Comparison of ENCODE assay signal across 8 cellular contexts in genomic region chr20:62900692-62901584, GRCh38. TPM values are rescaled to one million over a fixed set of nuclear protein-coding genes. Genes with fewer than 3 reads are reported as not detected.
A peak's percentile ranks its signal among the peaks of the same experiment; 100 is the strongest.
DNase-seq lines count a peak whose midpoint lies in the region; ATAC-seq, FAIRE-seq and TF ChIP-seq lines count a peak whose summit lies in the region.

No MANE protein-coding gene starts in this region.

- FAIRE-seq in astrocyte (lab: Jason Lieb, UNC) = no peak

- H3K79me2 ChIP-seq in MM.1S (ENCODE audit: low read length) (0 out of 2 replicates have a peak, but pooled peaks cover 4% of the 10 kb centered on the region), astrocyte (ENCODE audit: insufficient read depth, low read length) (peaks cover 18% of the 10 kb centered on the region)

- H3K36me3 Mint-ChIP-seq in astrocyte (ENCODE audit: low read depth, unreplicated experiment) = peaks cover 4% of the 10 kb centered on the region

- no peaks in the 10 kb centered on the region for H3K9me2 ChIP-seq in MM.1S (replicated peaks; ENCODE audit: insufficient read depth, low read length)

- H3K27ac Mint-ChIP-seq in astrocyte (ENCODE audit: unreplicated experiment) = peak overlapping the region; percentile 69

- no peaks in the 10 kb centered on the region for H3K27me3 Mint-ChIP-seq in astrocyte (ENCODE audit: low read depth, unreplicated experiment)

- H3K4me1 Mint-ChIP-seq in astrocyte (ENCODE audit: low read depth, unreplicated experiment) = peaks cover 29% of the 10 kb centered on the region

- H2AFZ ChIP-seq in MM.1S (ENCODE audit: low read length) = no peak overlapping the region
- H2AFZ ChIP-seq in astrocyte (ENCODE audit: low read depth, low read length) = no peak overlapping the region

- peaks cover 14% of the 10 kb centered on the region; the same call in 1 of the 2 replicates for H3K36me3 ChIP-seq in MM.1S (replicated peaks; ENCODE audit: insufficient read depth, low read length)
- H3K36me3 ChIP-seq in astrocyte (ENCODE audit: insufficient read depth, low read length) = peaks cover 36% of the 10 kb centered on the region
- H3K36me3 ChIP-seq in mucosa of rectum (ENCODE audit: control insufficient read depth in 2 of 2, insufficient read depth in 2 of 2, low read length in 2 of 2) = peaks cover 32 to 53% of the 10 kb centered on the region in 2 donors

- H3K4me2 ChIP-seq in MM.1S (ENCODE audit: low read depth, low read length) = no peak overlapping the region
- no peak overlapping the region for H3K4me2 ChIP-seq in astrocyte (ENCODE audit: low read length)

- TF ChIP-seq CTCF in MM.1S (IDR thresholded peaks at IDR 0.05; ENCODE audit: low read length) (no peak), astrocyte (IDR thresholded peaks at IDR 0.05; ENCODE audit: insufficient read depth, low read depth, low read length) (peak; percentile 27)

- H3K4me3 ChIP-seq in MM.1S (ENCODE audit: low read length) (no peak overlapping the region), astrocyte (ENCODE audit: insufficient read depth, low read depth, low read length) (no peak overlapping the region), mucosa of rectum (ENCODE audit: low read length in 2 of 2) (peak overlapping the region; percentile 34 to 39)

- no peak for ATAC-seq in HG03025 (IDR thresholded peaks at IDR 0.05; ENCODE audit: low FRiP score, unreplicated experiment)

- H3K9ac ChIP-seq in MM.1S (ENCODE audit: low read length) = no peak overlapping the region
- H3K9ac ChIP-seq in astrocyte (ENCODE audit: low read length) = peak overlapping the region; percentile 4
- H3K9ac ChIP-seq in mucosa of rectum (ENCODE audit: low read depth in 1 of 2, low read length in 2 of 2) = peak overlapping the region; percentile 27 to 62

- no peaks in the 10 kb centered on the region for H3K27me3 ChIP-seq in MM.1S (replicated peaks; ENCODE audit: insufficient read depth, low read length)
- H3K27me3 ChIP-seq in astrocyte (ENCODE audit: insufficient read depth, low read length) = no peaks in the 10 kb centered on the region
- no peaks in the 10 kb centered on the region for H3K27me3 ChIP-seq in mucosa of rectum (ENCODE audit: control insufficient read depth in 2 of 2, insufficient read depth in 2 of 2, low read length in 2 of 2)

- H4K20me1 ChIP-seq in MM.1S (ENCODE audit: insufficient read depth, low read length) (no peaks in the 10 kb centered on the region), astrocyte (ENCODE audit: insufficient read depth, low read length) (peaks cover 87% of the 10 kb centered on the region)

- H3K9me3 ChIP-seq in MM.1S (replicated peaks; ENCODE audit: insufficient read depth, low read length) = no peaks in the 10 kb centered on the region
- H3K9me3 ChIP-seq in astrocyte (ENCODE audit: insufficient read depth, low read depth, low read length) = no peaks in the 10 kb centered on the region
- H3K9me3 ChIP-seq in mucosa of rectum (ENCODE audit: control insufficient read depth in 2 of 2, low read length in 2 of 2) = no peaks in the 10 kb centered on the region

- peaks cover 17% of the 10 kb centered on the region; the same call in 1 of the 2 replicates for H3F3A ChIP-seq in MM.1S (ENCODE audit: insufficient read depth, low read length)

- H3K9me3 Mint-ChIP-seq in astrocyte (ENCODE audit: unreplicated experiment) = no peaks in the 10 kb centered on the region

- H3K4me3 Mint-ChIP-seq in astrocyte (ENCODE audit: unreplicated experiment) = no peak overlapping the region

- H3K4me1 ChIP-seq in MM.1S (ENCODE audit: low read length) = peaks cover 10% of the 10 kb centered on the region
- peaks cover 14% of the 10 kb centered on the region for H3K4me1 ChIP-seq in astrocyte (ENCODE audit: insufficient read depth, low read length)
- peaks cover 29 to 31% of the 10 kb centered on the region in 2 donors for H3K4me1 ChIP-seq in mucosa of rectum (ENCODE audit: control insufficient read depth in 2 of 2, insufficient read depth in 2 of 2, low read length in 2 of 2)

- H3K27ac ChIP-seq in MM.1S (ENCODE audit: low read length) = no peak overlapping the region
- no peak overlapping the region for H3K27ac ChIP-seq in astrocyte (ENCODE audit: low read depth, low read length)
- H3K27ac ChIP-seq in mucosa of rectum (ENCODE audit: low read depth in 2 of 2, low read length in 2 of 2) = peak overlapping the region; percentile 85 to 87

- peak; percentile 21 to 59 (median 45) for DNase-seq in stimulated activated naive CD4-positive, alpha-beta T cell (lab: John Stamatoyannopoulos, UW)
- no peak for DNase-seq in stimulated activated naive CD4-positive, alpha-beta T cell treated with Interleukin-2 at 50 U/mL for 16 hours (lab: John Stamatoyannopoulos, UW)
- peak; percentile 11 for DNase-seq in MM.1S
- DNase-seq in astrocyte (ENCODE audit: low read depth) = no peak
- no peak for DNase-seq in GM03348 (ENCODE audit: low spot score)
- no peak for DNase-seq in AML-193 (lab: John Stamatoyannopoulos, UW)

RNA-seq across cellular contexts. Expression of gene DIDO1, which starts 25.4 kb away (rescaled TPM):
- 39.0 and 39.2 TPM in 2 replicates for total RNA-seq in astrocyte

RNA-seq across cellular contexts. Expression of gene GID8, which starts 37.0 kb away (rescaled TPM):
- 37.1 and 37.3 TPM in 2 replicates for total RNA-seq in astrocyte

RNA-seq across cellular contexts. Expression of gene TCFL5, which starts 39.3 kb away (rescaled TPM):
- total RNA-seq in astrocyte = 11.0 and 13.5 TPM in 2 replicates

RNA-seq across cellular contexts. Expression of gene SLC17A9, which starts 51.6 kb away (rescaled TPM):
- 11.6 and 12.4 TPM in 2 replicates for total RNA-seq in astrocyte

Comparison
In these comparisons a context has a peak if more than half of its experiments do, and no peak if none do; other contexts are left out.
1. DNase-seq: peak in stimulated activated naive CD4-positive, alpha-beta T cell (6 of 6) and MM.1S (single experiment); none in stimulated activated naive CD4-positive, alpha-beta T cell treated with Interleukin-2 at 50 U/mL for 16 hours (single experiment), astrocyte (single experiment), GM03348 (single experiment) and AML-193 (0 of 2).
2. H3K27ac ChIP-seq: peak in mucosa of rectum (2 of 2); none in MM.1S (single experiment) and astrocyte (single experiment).
3. H3K4me3 ChIP-seq: peak in mucosa of rectum (2 of 2); none in MM.1S (single experiment) and astrocyte (single experiment).